Comparison of ENCODE assay signal across 18 cellular contexts in genomic region chr11:35043933-35044332, GRCh38.
DNase-seq lines count a peak whose midpoint lies in the region; ATAC-seq, FAIRE-seq and TF ChIP-seq lines count a peak whose summit lies in the region.
"Had no signal": no experiment of that assay in that cellular context is flagged by ENCODE, and none has a peak within 500 bp of the region (broad histone marks: within the 10 kb centered on the region; RNA-seq: fewer than 3 reads in every experiment).

No MANE protein-coding gene starts in this region.

- no peak overlapping the region for H4K5ac ChIP-seq in H1 (ENCODE audit: insufficient read length, low read depth, low read length)

- H2BK20ac ChIP-seq in H1 (ENCODE audit: low read length): no peak overlapping the region

- no peaks in the 10 kb centered on the region for H3K36me3 ChIP-seq in H1 (ENCODE audit: control insufficient read depth in 2 of 4, insufficient read depth in 4 of 4, low read length in 3 of 4)
- H3K36me3 ChIP-seq: esophagus squamous epithelium, pancreas had no signal

- H3K27me3 ChIP-seq in H1 (replicated peaks in 1 of 4; ENCODE audit: control insufficient read depth in 3 of 4, extremely low read depth in 1 of 4, insufficient read depth in 3 of 4, low read length in 3 of 4): no peaks in the 10 kb centered on the region
- H3K27me3 ChIP-seq: esophagus squamous epithelium, pancreas had no signal

- H3K4me2 ChIP-seq in H1 (ENCODE audit: insufficient read depth in 1 of 2, low read depth in 2 of 2, low read length in 2 of 2): no peak overlapping the region

- no peaks in the 10 kb centered on the region for H4K20me1 ChIP-seq in H1 (replicated peaks in 1 of 2; ENCODE audit: control insufficient read depth in 1 of 2, insufficient read depth in 2 of 2, low read length in 2 of 2)

- H2BK120ac ChIP-seq in H1 (replicated peaks; ENCODE audit: low read depth, low read length): no peak overlapping the region

- DNase-seq in NOMO-1 (lab: John Stamatoyannopoulos, UW; ENCODE audit: unreplicated experiment in 2 of 2) (peak; percentile 23 to 68), NOMO-1 treated with dmso at 0.1 percent for 144 hours (lab: John Stamatoyannopoulos, UW; ENCODE audit: unreplicated experiment) (no peak), MV-4-11 (lab: John Stamatoyannopoulos, UW) (peak; percentile 90), H1 (ENCODE audit: low read depth in 1 of 2, low spot score in 2 of 2) (no peak), occipital lobe (lab: John Stamatoyannopoulos, UW) (peak; percentile 45), GM19240 (ENCODE audit: insufficient read length, low spot score) (no peak)
- DNase-seq in stimulated activated CD4-positive, alpha-beta T cell treated with anti-CD3 and anti-CD28 coated beads, Interleukin-15, amount 100 ng/mL, for 24 hours: no peak
- DNase-seq: ACHN; activated T-cell treated with anti-CD3 and anti-CD28 coated beads, Interleukin-2, amount 50 U/mL, for 48 hours; amniotic stem cell; cortex of kidney; DMS153; esophagus squamous epithelium; NCI-H187; pancreas; trophoblast cell had no signal

- no peak overlapping the region for H4K91ac ChIP-seq in H1 (replicated peaks; ENCODE audit: insufficient read length, low read length)

- H3K4me3 ChIP-seq in H1 (ENCODE audit: extremely low read depth in 1 of 4, insufficient read depth in 2 of 4, low read depth in 3 of 4, low read length in 4 of 4): no peak overlapping the region
- H3K4me3 ChIP-seq: esophagus squamous epithelium, pancreas had no signal

- H3K56ac ChIP-seq in H1 (replicated peaks; ENCODE audit: insufficient read length, low read depth, low read length): no peak overlapping the region

- H3K79me1 ChIP-seq in H1 (ENCODE audit: low read depth, low read length): no peaks in the 10 kb centered on the region

- CTCF ChIA-PET in H1 (lab: Charles Lee; ENCODE audit: partially characterized antibody): interaction anchor here (0.6 to 1.5 kb wide), 2 partner anchors 11 to 17 kb away, joined by 3 to 5 read pairs; no protein-coding TSS in a partner anchor

- TF ChIP-seq POLR2A in H1 (IDR thresholded peaks at IDR 0.05; ENCODE audit: control extremely low read depth in 1 of 2, low read depth in 2 of 2, low read length in 2 of 2): no peak

- no peak overlapping the region for H3K14ac ChIP-seq in H1 (ENCODE audit: insufficient read length)

- H3K4me1 ChIP-seq in H1 (replicated peaks in 1 of 4; ENCODE audit: control insufficient read depth in 3 of 4, insufficient read depth in 4 of 4, low read length in 3 of 4): no peaks in the 10 kb centered on the region

- TF ChIP-seq EP300 in H1 (IDR thresholded peaks at IDR 0.05; ENCODE audit: borderline replicate concordance in 1 of 2, low read depth in 2 of 2, low read length in 2 of 2): no peak

- no peak overlapping the region for H3K23ac ChIP-seq in H1 (ENCODE audit: insufficient read length)

- no peak overlapping the region for H2AK5ac ChIP-seq in H1 (ENCODE audit: low read depth, low read length)

- no peak overlapping the region for H2BK12ac ChIP-seq in H1 (ENCODE audit: low read depth, low read length)

- POLR2A ChIA-PET in H1 (lab: Charles Lee; ENCODE audit: partially characterized antibody): no interaction called here

- H3K79me2 ChIP-seq in H1 (ENCODE audit: control insufficient read depth in 1 of 2, insufficient read depth in 2 of 2, low read length in 2 of 2): no peaks in the 10 kb centered on the region

- no peak overlapping the region for H2BK5ac ChIP-seq in H1 (ENCODE audit: low read depth, low read length)

- no peak for TF ChIP-seq RAD21 in H1 (IDR thresholded peaks at IDR 0.05 in 1 of 2, conservative IDR thresholded peaks at IDR 0.05 in 1 of 2; ENCODE audit: low read depth in 2 of 2, low read length in 2 of 2)

- peak overlapping the region; percentile 51; the same call in 1 of the 2 replicates for H2AFZ ChIP-seq in H1 (ENCODE audit: low read length)

- FAIRE-seq in H1 (lab: Jason Lieb, UNC): no peak
- FAIRE-seq: pancreas had no signal

- no peak overlapping the region for H3K27ac ChIP-seq in H1 (ENCODE audit: low read depth, low read length)
- H3K27ac ChIP-seq: esophagus squamous epithelium, pancreas had no signal

- ATAC-seq in GM18858 (IDR thresholded peaks at IDR 0.05; ENCODE audit: unreplicated experiment): no peak
- ATAC-seq: activated CD4-positive, CD25-positive, alpha-beta regulatory T cell treated with anti-CD3 and anti-CD28 coated beads, Interleukin-2, amount 50 U/mL, for 24 hours had no signal

- no peaks in the 10 kb centered on the region for H3K23me2 ChIP-seq in H1 (ENCODE audit: low read depth, low read length)

- H4K8ac ChIP-seq in H1 (ENCODE audit: extremely low read depth, insufficient read depth, low read length): no peak overlapping the region

- TF ChIP-seq CTCF in H1 (IDR thresholded peaks at IDR 0.05; ENCODE audit: control extremely low read depth in 1 of 3, insufficient read depth in 1 of 3, low read depth in 1 of 3, low read length in 3 of 3): no peak

- H3K9me3 ChIP-seq in H1 (ENCODE audit: insufficient read depth in 2 of 2, low read depth in 1 of 2, low read length in 1 of 2): no peaks in the 10 kb centered on the region
- H3K9me3 ChIP-seq: esophagus squamous epithelium, pancreas had no signal

- H3K18ac ChIP-seq in H1 (ENCODE audit: extremely low read depth, low read length): no peak overlapping the region

- no peak overlapping the region for H3K9ac ChIP-seq in H1 (replicated peaks in 1 of 4; ENCODE audit: extremely low read depth in 1 of 4, low read depth in 3 of 4, low read length in 3 of 4)

- no peak overlapping the region for H3K4ac ChIP-seq in H1 (replicated peaks; ENCODE audit: insufficient read length, low read depth, low read length)

- 88% methylated on average over 1 of the region's 1 CpG; no CpG with 5 or more reads in 1 of the 2 experiments for WGBS in H1 (ENCODE audit: extremely low coverage in 1 of 2, insufficient coverage in 1 of 2, insufficient read length in 1 of 2, insufficient replicate concordance in 2 of 2, low coverage in 1 of 2, low lambda C conversion rate in 2 of 2, missing lambda C conversion rate in 1 of 2), 2 experiments

- H2BK15ac ChIP-seq in H1 (ENCODE audit: low read length): no peak overlapping the region

TF ChIP-seq in H1, 55 proteins besides CTCF, POLR2A, EP300 and RAD21:
- TF ChIP-seq POU5F1 (IDR thresholded peaks at IDR 0.05; ENCODE audit: low read depth, low read length) (no peak), SP1 (IDR thresholded peaks at IDR 0.05; ENCODE audit: low read depth, low read length) (0 out of 2 replicates have a peak, but pooled peaks have one; percentile 8), BRCA1 (IDR thresholded peaks at IDR 0.05; ENCODE audit: low read depth, low read length) (no peak)

Comparison
In these comparisons a context has a peak if more than half of its experiments do, and no peak if none do; other contexts are left out.
1. DNase-seq: peak in NOMO-1 (2 of 2), MV-4-11 (single experiment) and occipital lobe (single experiment); none in NOMO-1 treated with dmso at 0.1 percent for 144 hours (single experiment), H1 (0 of 2), GM19240 (single experiment) and stimulated activated CD4-positive, alpha-beta T cell treated with anti-CD3 and anti-CD28 coated beads, Interleukin-15, amount 100 ng/mL, for 24 hours (single experiment).